1 cellular context compared by ENCODE assay signal in genomic region chr16:81905277-81905676, GRCh38.
TF ChIP-seq lines count a peak whose summit lies in the region.

No MANE protein-coding gene starts in this region.

TF ChIP-seq in HCT116, 20 proteins besides CTCF, POLR2A, EP300 and RAD21 (continued from another document):
- TF ChIP-seq REST (IDR thresholded peaks at IDR 0.05; ENCODE audit: low read depth) = no peak
